26 cellular contexts compared by ENCODE assay signal in the genomic region with DNA sequence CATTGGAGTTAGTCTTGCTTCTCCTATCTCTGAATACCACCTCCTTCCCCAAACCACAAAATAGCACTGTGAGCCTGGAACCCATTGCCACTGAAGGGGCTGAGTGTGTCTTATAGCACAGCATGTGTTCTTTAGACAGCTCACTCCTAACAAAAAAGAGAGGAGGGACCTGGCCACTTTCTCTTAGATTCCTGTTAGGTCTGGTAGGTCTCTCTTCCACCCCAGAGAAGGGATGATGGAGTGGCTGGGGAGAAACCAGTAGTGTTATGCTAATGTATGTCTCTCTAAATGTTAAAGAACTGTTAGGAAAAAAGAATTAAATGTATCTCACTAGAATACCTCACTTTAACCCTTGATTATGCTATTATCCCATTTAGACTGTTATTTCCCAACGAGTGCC.
"Had no signal": no experiment of that assay in that cellular context is flagged by ENCODE, and none has a peak within 500 bp of the region (broad histone marks: within the 10 kb centered on the region; RNA-seq: fewer than 3 reads in every experiment).

No MANE protein-coding gene starts in this region.

- H3K9me3 Mint-ChIP-seq: activated CD4-positive, alpha-beta memory T cell treated with anti-CD3 and anti-CD28 coated beads for 36 hours; activated CD4-positive, alpha-beta T cell treated with anti-CD3 and anti-CD28 coated beads, Interleukin-2, amount 10 ng/mL, durations not matched to agents 7 days and 5 days; activated T-cell treated with anti-CD3 and anti-CD28 coated beads, Interleukin-2, amount 50 U/mL, for 4 hours; T-helper 1 cell treated with Interleukin-12 subunit alpha and Interleukin-12 subunit beta and Interleukin-4 antibody, amounts not matched to agents 30 μg/mL and 1 μg/mL, for 36 hours had no signal

- H3K4me3 Mint-ChIP-seq: activated B cell treated with CpG ODN at 0.5 μM for 24 hours; activated CD4-positive, alpha-beta memory T cell treated with anti-CD3 and anti-CD28 coated beads for 36 hours; activated CD4-positive, alpha-beta T cell treated with anti-CD3 and anti-CD28 coated beads, Interleukin-2, amount 10 ng/mL, durations not matched to agents 7 days and 5 days; activated naive CD8-positive, alpha-beta T cell; activated T-cell treated with anti-CD3 and anti-CD28 coated beads, Interleukin-2, amount 50 U/mL, for 4 hours; brain; T-helper 1 cell treated with Interleukin-12 subunit alpha and Interleukin-12 subunit beta and Interleukin-4 antibody, amounts not matched to agents 30 μg/mL and 1 μg/mL, for 36 hours had no signal

- DNase-seq: activated B cell treated with CpG ODN at 0.5 μM for 24 hours; activated CD4-positive, alpha-beta memory T cell treated with anti-CD3 and anti-CD28 coated beads for 36 hours; activated CD4-positive, alpha-beta T cell treated with anti-CD3 and anti-CD28 coated beads for 1 hour; activated CD4-positive, alpha-beta T cell treated with anti-CD3 and anti-CD28 coated beads, Interleukin-2, amount 10 ng/mL, durations not matched to agents 7 days and 5 days; activated CD8-positive, alpha-beta memory T cell treated with anti-CD3 and anti-CD28 coated beads for 24 hours; activated effector memory CD4-positive, alpha-beta T cell treated with anti-CD3 and anti-CD28 coated beads, Interleukin-2, amount 50 U/mL, for 16 hours; activated naive CD4-positive, alpha-beta T cell treated with Interleukin-2 at 50 U/mL for 16 hours; activated T-cell treated with anti-CD3 and anti-CD28 coated beads, Interleukin-2, amount 50 U/mL, for 4 hours; amygdala; Karpas-422; MM.1S; NCI-H1105; NCI-H1436 treated with DMSO at 0.1 percent for 48 hours; NCI-H187 treated with DMSO at 0.1 percent for 48 hours; NCI-H345; NCI-H510A; NCI-H69; NK-92 treated with Interleukin-12 subunit alpha and Interleukin-12 subunit beta, amount 100 ng/mL, for 24 hours; PC-3; SHP77 treated with DMSO at 0.1 percent for 48 hours had no signal

- H3K36me3 Mint-ChIP-seq: activated CD4-positive, alpha-beta memory T cell treated with anti-CD3 and anti-CD28 coated beads for 36 hours; activated naive CD8-positive, alpha-beta T cell; brain had no signal

- FAIRE-seq: astrocyte, K562, RCC 7860 had no signal

- H3K4me1 Mint-ChIP-seq: activated B cell treated with CpG ODN at 0.5 μM for 24 hours; activated CD4-positive, alpha-beta T cell treated with anti-CD3 and anti-CD28 coated beads, Interleukin-2, amount 10 ng/mL, durations not matched to agents 7 days and 5 days had no signal

- ATAC-seq: activated T-cell treated with anti-CD3 and anti-CD28 coated beads, Interleukin-2, amount 50 U/mL, for 4 hours; K562; PC-3 had no signal

- H3K4me3 ChIP-seq: K562 had no signal

- H3K27ac Mint-ChIP-seq: activated B cell treated with CpG ODN at 0.5 μM for 24 hours; activated CD4-positive, alpha-beta memory T cell treated with anti-CD3 and anti-CD28 coated beads for 36 hours; activated CD4-positive, alpha-beta T cell treated with anti-CD3 and anti-CD28 coated beads, Interleukin-2, amount 10 ng/mL, durations not matched to agents 7 days and 5 days; activated naive CD8-positive, alpha-beta T cell; brain; T-helper 1 cell treated with Interleukin-12 subunit alpha and Interleukin-12 subunit beta and Interleukin-4 antibody, amounts not matched to agents 30 μg/mL and 1 μg/mL, for 36 hours had no signal
